Comparison of ENCODE assay signal across 16 cellular contexts in the genomic region with DNA sequence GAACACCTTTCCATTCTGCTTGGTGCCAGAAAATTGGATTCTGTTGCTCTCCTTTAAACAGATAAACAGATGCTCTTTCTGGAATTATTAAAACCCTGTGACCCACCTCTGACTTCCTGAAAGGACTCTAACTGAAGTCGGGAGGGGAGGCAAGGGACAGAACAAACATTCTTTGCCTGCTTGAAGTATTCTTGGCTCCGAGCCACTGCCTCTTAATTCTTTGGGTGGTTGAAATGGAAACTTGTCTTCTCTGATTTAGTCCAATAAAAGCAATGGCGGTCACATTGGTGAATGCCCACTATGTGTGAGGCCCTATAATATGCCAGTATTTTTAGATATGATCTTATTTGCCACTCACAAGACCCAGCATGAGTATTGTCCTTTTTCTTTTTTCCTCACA.
A peak's percentile ranks its signal among the peaks of the same experiment; 100 is the strongest.
DNase-seq lines count a peak whose midpoint lies in the region; ATAC-seq and TF ChIP-seq lines count a peak whose summit lies in the region.
"Had no signal": no experiment of that assay in that cellular context is flagged by ENCODE, and none has a peak within 500 bp of the region (broad histone marks: within the 10 kb centered on the region; RNA-seq: fewer than 3 reads in every experiment).

No MANE protein-coding gene starts in this region.

- no peak for ATAC-seq in HG02642 (IDR thresholded peaks at IDR 0.05; ENCODE audit: poor library complexity, unreplicated experiment)
- no peak for ATAC-seq in naive thymus-derived CD8-positive, alpha-beta T cell
- ATAC-seq: activated CD8-positive, alpha-beta T cell treated with anti-CD3 and anti-CD28 coated beads, Interleukin-2, amount 10 ng/mL, durations not matched to agents 7 days and 5 days; activated T-helper 17 cell treated with anti-CD3 and anti-CD28 coated beads, Interleukin-2, amount 50 U/mL, for 72 hours; natural killer cell had no signal

- peaks cover 40% of the 10 kb centered on the region for H3K4me1 Mint-ChIP-seq in osteocyte (ENCODE audit: unreplicated experiment)
- no peaks in the 10 kb centered on the region for H3K4me1 Mint-ChIP-seq in naive thymus-derived CD8-positive, alpha-beta T cell
- H3K4me1 Mint-ChIP-seq in activated T-helper 1 cell treated with anti-CD3 and anti-CD28 coated beads, Interleukin-12 subunit alpha, Interleukin-12 subunit beta, Interleukin-2, Interleukin-4 antibody, amounts not matched to agents 30 ng/mL and 10 ng/mL and 1 ng/mL, durations not matched to agents 14 hours and 24 hours and 36 hours (ENCODE audit: low read depth), result no peaks in the 10 kb centered on the region
- H3K4me1 Mint-ChIP-seq: activated T-helper 17 cell treated with anti-CD3 and anti-CD28 coated beads, Interleukin-2, amount 50 U/mL, for 72 hours; natural killer cell had no signal

- no peak for TF ChIP-seq CTCF in choroid plexus epithelial cell (conservative IDR thresholded peaks at IDR 0.05; ENCODE audit: low read depth, low read length)
- no peak for TF ChIP-seq CTCF in osteocyte (IDR thresholded peaks at IDR 0.05)

- peak; percentile 9 for DNase-seq in Ammon's horn (ENCODE audit: low spot score)
- peak; percentile 14 for DNase-seq in NCI-H69 (lab: John Stamatoyannopoulos, UW)
- peak; percentile 4 for DNase-seq in choroid plexus epithelial cell (ENCODE audit: low read depth)
- DNase-seq in osteocyte (ENCODE audit: extremely low spot score, unreplicated experiment), result no peak
- DNase-seq in NCI-H1436 treated with DMSO at 0.1 percent for 48 hours (lab: John Stamatoyannopoulos, UW), result no peak
- no peak for DNase-seq in naive thymus-derived CD8-positive, alpha-beta T cell
- DNase-seq in activated T-helper 1 cell treated with anti-CD3 and anti-CD28 coated beads, Interleukin-12 subunit alpha, Interleukin-12 subunit beta, Interleukin-2, Interleukin-4 antibody, amounts not matched to agents 30 ng/mL and 10 ng/mL and 1 ng/mL, durations not matched to agents 14 hours and 24 hours and 36 hours (ENCODE audit: low spot score), result no peak
- DNase-seq: activated CD8-positive, alpha-beta T cell treated with anti-CD3 and anti-CD28 coated beads, Interleukin-2, amount 10 ng/mL, durations not matched to agents 7 days and 5 days; dorsolateral prefrontal cortex; natural killer cell; NCI-H1105 treated with DMSO at 0.1 percent for 48 hours; stimulated activated CD4-positive, alpha-beta T cell treated with anti-CD3 and anti-CD28 coated beads, Interleukin-4, amount 100 ng/mL, for 1 hour; trophoblast cell had no signal

- no peaks in the 10 kb centered on the region for H3K9me3 Mint-ChIP-seq in osteocyte (ENCODE audit: unreplicated experiment)
- peaks cover 0 to 2% (median 0%) of the 10 kb centered on the region in 9 donors for H3K9me3 Mint-ChIP-seq in naive thymus-derived CD8-positive, alpha-beta T cell
- no peaks in the 10 kb centered on the region for H3K9me3 Mint-ChIP-seq in activated T-helper 1 cell treated with anti-CD3 and anti-CD28 coated beads, Interleukin-12 subunit alpha, Interleukin-12 subunit beta, Interleukin-2, Interleukin-4 antibody, amounts not matched to agents 30 ng/mL and 10 ng/mL and 1 ng/mL, durations not matched to agents 14 hours and 24 hours and 36 hours
- H3K9me3 Mint-ChIP-seq: activated T-helper 17 cell treated with anti-CD3 and anti-CD28 coated beads, Interleukin-2, amount 50 U/mL, for 72 hours; natural killer cell had no signal

- peak overlapping the region; percentile 49 for H3K27ac Mint-ChIP-seq in osteocyte (ENCODE audit: unreplicated experiment)
- no peak overlapping the region for H3K27ac Mint-ChIP-seq in naive thymus-derived CD8-positive, alpha-beta T cell
- H3K27ac Mint-ChIP-seq in activated T-helper 1 cell treated with anti-CD3 and anti-CD28 coated beads, Interleukin-12 subunit alpha, Interleukin-12 subunit beta, Interleukin-2, Interleukin-4 antibody, amounts not matched to agents 30 ng/mL and 10 ng/mL and 1 ng/mL, durations not matched to agents 14 hours and 24 hours and 36 hours, result no peak overlapping the region
- H3K27ac Mint-ChIP-seq: activated CD8-positive, alpha-beta T cell treated with anti-CD3 and anti-CD28 coated beads, Interleukin-2, amount 10 ng/mL, durations not matched to agents 7 days and 5 days; activated T-helper 17 cell treated with anti-CD3 and anti-CD28 coated beads, Interleukin-2, amount 50 U/mL, for 72 hours; natural killer cell had no signal

- H3K36me3 Mint-ChIP-seq in osteocyte (ENCODE audit: unreplicated experiment), result no peaks in the 10 kb centered on the region
- no peaks in the 10 kb centered on the region for H3K36me3 Mint-ChIP-seq in naive thymus-derived CD8-positive, alpha-beta T cell
- no peaks in the 10 kb centered on the region for H3K36me3 Mint-ChIP-seq in activated T-helper 1 cell treated with anti-CD3 and anti-CD28 coated beads, Interleukin-12 subunit alpha, Interleukin-12 subunit beta, Interleukin-2, Interleukin-4 antibody, amounts not matched to agents 30 ng/mL and 10 ng/mL and 1 ng/mL, durations not matched to agents 14 hours and 24 hours and 36 hours (ENCODE audit: low read depth)
- H3K36me3 Mint-ChIP-seq: natural killer cell had no signal

- H3K4me3 ChIP-seq in choroid plexus epithelial cell (ENCODE audit: low read depth, low read length), result no peak overlapping the region
- H3K4me3 ChIP-seq: dorsolateral prefrontal cortex, right atrium auricular region had no signal

- no peak overlapping the region for H3K4me3 Mint-ChIP-seq in osteocyte (ENCODE audit: unreplicated experiment)
- H3K4me3 Mint-ChIP-seq in naive thymus-derived CD8-positive, alpha-beta T cell, result no peak overlapping the region
- H3K4me3 Mint-ChIP-seq in activated T-helper 1 cell treated with anti-CD3 and anti-CD28 coated beads, Interleukin-12 subunit alpha, Interleukin-12 subunit beta, Interleukin-2, Interleukin-4 antibody, amounts not matched to agents 30 ng/mL and 10 ng/mL and 1 ng/mL, durations not matched to agents 14 hours and 24 hours and 36 hours, result no peak overlapping the region
- H3K4me3 Mint-ChIP-seq: activated CD8-positive, alpha-beta T cell treated with anti-CD3 and anti-CD28 coated beads, Interleukin-2, amount 10 ng/mL, durations not matched to agents 7 days and 5 days; activated T-helper 17 cell treated with anti-CD3 and anti-CD28 coated beads, Interleukin-2, amount 50 U/mL, for 72 hours; natural killer cell had no signal

- H3K27me3 Mint-ChIP-seq in osteocyte (ENCODE audit: unreplicated experiment), result peaks cover 2% of the 10 kb centered on the region
- peaks cover 13 to 29% (median 16%) of the 10 kb centered on the region in 5 donors for H3K27me3 Mint-ChIP-seq in naive thymus-derived CD8-positive, alpha-beta T cell
- H3K27me3 Mint-ChIP-seq in activated T-helper 1 cell treated with anti-CD3 and anti-CD28 coated beads, Interleukin-12 subunit alpha, Interleukin-12 subunit beta, Interleukin-2, Interleukin-4 antibody, amounts not matched to agents 30 ng/mL and 10 ng/mL and 1 ng/mL, durations not matched to agents 14 hours and 24 hours and 36 hours (ENCODE audit: insufficient read depth), result peaks cover 7% of the 10 kb centered on the region

- POLR2A ChIA-PET in naive thymus-derived CD8-positive, alpha-beta T cell (lab: Charles Lee), result no interaction called here

- intact Hi-C loops in activated T-helper 1 cell treated with anti-CD3 and anti-CD28 coated beads, Interleukin-12 subunit alpha, Interleukin-12 subunit beta, Interleukin-2, Interleukin-4 antibody, amounts not matched to agents 30 ng/mL and 10 ng/mL and 1 ng/mL, durations not matched to agents 14 hours and 24 hours and 36 hours (cut with micrococcal nuclease), result no loop called here

Comparison
In these comparisons a context has a peak if more than half of its experiments do, and no peak if none do; other contexts are left out.
1. DNase-seq: peak in Ammon's horn (single experiment), NCI-H69 (single experiment) and choroid plexus epithelial cell (single experiment); none in osteocyte (single experiment), NCI-H1436 treated with DMSO at 0.1 percent for 48 hours (single experiment), naive thymus-derived CD8-positive, alpha-beta T cell (0 of 10) and activated T-helper 1 cell treated with anti-CD3 and anti-CD28 coated beads, Interleukin-12 subunit alpha, Interleukin-12 subunit beta, Interleukin-2, Interleukin-4 antibody, amounts not matched to agents 30 ng/mL and 10 ng/mL and 1 ng/mL, durations not matched to agents 14 hours and 24 hours and 36 hours (single experiment).